ENCODE assay signal across 8 cellular contexts in genomic region chr17:8288336-8289102, GRCh38. TPM values are rescaled to one million over a fixed set of nuclear protein-coding genes. Genes with fewer than 3 reads are reported as not detected.
A peak's percentile ranks its signal among the peaks of the same experiment; 100 is the strongest.
DNase-seq lines count a peak whose midpoint lies in the region; ATAC-seq and TF ChIP-seq lines count a peak whose summit lies in the region.

TSS of gene RANGRF (plus strand) at chr17:8288670. CDS start at chr17:8288789, 119 bp downstream.

- no peaks in the 10 kb centered on the region for H3K9me3 Mint-ChIP-seq in chondrocyte (ENCODE audit: low read depth)

- H3K27ac Mint-ChIP-seq in chondrocyte (ENCODE audit: unreplicated experiment): peak within 1 kb of the TSS; percentile 96

- H3K4me1 Mint-ChIP-seq in chondrocyte (ENCODE audit: low read depth): peaks cover 26% of the 10 kb centered on the region

- TF ChIP-seq CTCF in chondrocyte (IDR thresholded peaks at IDR 0.05): no peak

- peaks cover 2% of the 10 kb centered on the region for H3K36me3 Mint-ChIP-seq in chondrocyte (ENCODE audit: low read depth)

- ATAC-seq in GM18861 (IDR thresholded peaks at IDR 0.05; ENCODE audit: unreplicated experiment) (peak; percentile 60), HG03139 (IDR thresholded peaks at IDR 0.05; ENCODE audit: unreplicated experiment) (peak; percentile 76)

- H3K27me3 Mint-ChIP-seq in chondrocyte (ENCODE audit: low read depth): no peaks in the 10 kb centered on the region

- in situ Hi-C loops in ACHN (cut with HindIII; ENCODE audit: low pct_ligation_motif_present, low pct_unique_long_range_greater_than_20kb, low sequenced_read_pairs): no loop called here

- H3K4me3 Mint-ChIP-seq in chondrocyte (ENCODE audit: unreplicated experiment): peak within 1 kb of the TSS; percentile 93

- DNase-seq in ACHN: peak; percentile 89
- DNase-seq in NCI-H345 treated with DMSO at 0.1 percent for 48 hours (lab: John Stamatoyannopoulos, UW; ENCODE audit: unreplicated experiment): peak; percentile 47
- DNase-seq in activated CD4-positive, alpha-beta T cell treated with anti-CD3 and anti-CD28 coated beads for 24 hours (ENCODE audit: low read depth in 2 of 2): peak; percentile 68 to 80
- no peak for DNase-seq in chondrocyte (ENCODE audit: low spot score)
- peak; percentile 61 for DNase-seq in kidney glomerular epithelial cell (lab: John Stamatoyannopoulos, UW)
- peak; percentile 64 to 79 for DNase-seq in stimulated activated CD4-positive, alpha-beta T cell treated with anti-CD3 and anti-CD28 coated beads, Interleukin-15, amount 100 ng/mL, for 48 hours (ENCODE audit: low read depth in 2 of 2)

RNA-seq across cellular contexts. Expression of gene RANGRF, which starts in this region (rescaled TPM):
- total RNA-seq in chondrocyte: 19.8 to 24.5 TPM (median 21.2 TPM) in 3 replicates
